In the genomic region with DNA sequence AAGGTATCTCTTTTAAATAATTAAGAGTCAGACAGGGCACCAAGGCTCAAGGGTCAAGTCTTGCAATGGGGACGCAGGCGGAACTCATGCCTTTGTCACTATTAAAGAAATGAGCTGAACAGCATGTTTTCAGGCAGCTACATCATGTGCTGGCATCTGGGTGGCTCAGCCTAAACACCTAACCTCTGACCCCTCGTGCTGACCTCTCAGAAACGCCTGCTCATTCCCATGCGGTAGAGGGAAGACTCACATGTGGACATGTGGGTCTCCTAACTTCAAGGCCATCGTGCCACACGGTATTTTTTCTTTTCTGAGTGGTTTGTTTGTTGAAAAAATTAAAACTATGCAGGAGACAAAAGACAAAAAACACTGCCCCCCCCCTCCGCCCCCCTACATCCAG, we compare ENCODE assay signal across 34 cellular contexts. TPM values are rescaled to one million over a fixed set of nuclear protein-coding genes. Genes with fewer than 3 reads are reported as not detected.
"Had no signal": no experiment of that assay in that cellular context is flagged by ENCODE, and none has a peak within 500 bp of the region (broad histone marks: within the 10 kb centered on the region; RNA-seq: fewer than 3 reads in every experiment).

No MANE protein-coding gene starts in this region.

- ATAC-seq: heart left ventricle; left colon; left lung; lower lobe of right lung; natural killer cell; right cardiac atrium; stimulated activated memory B cell treated with anti-CD40 and anti-IgM and Interleukin-4, amounts not matched to agents 10 μg/mL and 1 μg/mL and 100 μg/mL, for 72 hours; stimulated activated naive CD8-positive, alpha-beta T cell treated with anti-CD3 and anti-CD28 coated beads, Interleukin-15, Interleukin-2, amounts not matched to agents 100 U/mL and 50 U/mL, for 24 hours; upper lobe of right lung had no signal

- H3K27me3 ChIP-seq: neural progenitor cell, ovary, testis, thyroid gland, upper lobe of right lung had no signal

- H3K27ac Mint-ChIP-seq: immature natural killer cell; mesothelial cell of epicardium; naive B cell; natural killer cell; nephron progenitor cell; stimulated activated memory B cell treated with anti-CD40 and anti-IgM and Interleukin-4, amounts not matched to agents 10 μg/mL and 1 μg/mL and 100 μg/mL, for 72 hours had no signal

- H2AFZ ChIP-seq: neural progenitor cell had no signal

- H3K27ac ChIP-seq: heart left ventricle, left lung, lower lobe of right lung, neural progenitor cell, neutrophil, ovary, prostate gland, stomach, testis, thyroid gland, transverse colon, upper lobe of right lung had no signal

- H3K9ac ChIP-seq: neural progenitor cell had no signal

- H3K9me3 Mint-ChIP-seq: immature natural killer cell, natural killer cell had no signal

- H3K9me3 ChIP-seq: heart left ventricle, left lung, lower lobe of right lung, neutrophil, ovary, prostate gland, stomach, testis, thyroid gland, transverse colon, upper lobe of right lung had no signal

- H3K4me3 Mint-ChIP-seq: immature natural killer cell; mesothelial cell of epicardium; naive B cell; natural killer cell; nephron progenitor cell; neural progenitor cell; stimulated activated memory B cell treated with anti-CD40 and anti-IgM and Interleukin-4, amounts not matched to agents 10 μg/mL and 1 μg/mL and 100 μg/mL, for 72 hours had no signal

- H3K4me1 Mint-ChIP-seq: mesothelial cell of epicardium had no signal

- H3K36me3 ChIP-seq: heart left ventricle, left lung, lower lobe of right lung, neural progenitor cell, neutrophil, ovary, prostate gland, stomach, thyroid gland, transverse colon, upper lobe of right lung had no signal

- H3K36me3 Mint-ChIP-seq: immature natural killer cell; natural killer cell; stimulated activated memory B cell treated with anti-CD40 and anti-IgM and Interleukin-4, amounts not matched to agents 10 μg/mL and 1 μg/mL and 100 μg/mL, for 72 hours had no signal

- H3K4me2 ChIP-seq: neural progenitor cell, smooth muscle cell had no signal

- H3K4me3 ChIP-seq: heart left ventricle, left lung, lower lobe of right lung, neural progenitor cell, ovary, prostate gland, smooth muscle cell, stomach, testis, thyroid gland, transverse colon, upper lobe of right lung had no signal

- DNase-seq: heart left ventricle; hypothalamus; immature natural killer cell; kidney; left colon; left lung; lower lobe of right lung; mammary epithelial cell; mesenchymal stem cell; naive B cell; natural killer cell; nephron progenitor cell; occipital lobe; ovary; retina; right cardiac atrium; stimulated activated CD4-positive, alpha-beta T cell treated with anti-CD3 and anti-CD28 coated beads, Interleukin-12 subunit alpha, Interleukin-12 subunit beta, amount 100 ng/mL, for 4 hours; stimulated activated CD4-positive, alpha-beta T cell treated with anti-CD3 and anti-CD28 coated beads, Interleukin-15, amount 100 ng/mL, for 24 hours; stimulated activated CD4-positive, alpha-beta T cell treated with anti-CD3 and anti-CD28 coated beads, Interleukin-4, amount 100 ng/mL, for 24 hours; stimulated activated CD8-positive, alpha-beta memory T cell treated with anti-CD3 and anti-CD28 coated beads, Interleukin-4, amount 100 ng/mL, for 48 hours; stimulated activated naive CD8-positive, alpha-beta T cell treated with anti-CD3 and anti-CD28 coated beads, Interleukin-15, Interleukin-2, amounts not matched to agents 100 U/mL and 50 U/mL, for 24 hours; stomach; testis; thyroid gland; transverse colon; upper lobe of right lung had no signal

- FAIRE-seq: kidney, urothelium cell line had no signal

- H3K4me1 ChIP-seq: left lung, lower lobe of right lung, prostate gland, thyroid gland, upper lobe of right lung had no signal

RNA-seq across cellular contexts. Expression of a gene that starts 31.3 kb away (rescaled TPM):
- total RNA-seq: lower lobe of right lung, mononuclear cell, natural killer cell, upper lobe of right lung had no signal
- polyA plus RNA-seq: immature natural killer cell had no signal
